ENCODE assay signal across 22 cellular contexts in genomic region chr13:110643324-110643723, GRCh38.
"Had no signal": no experiment of that assay in that cellular context is flagged by ENCODE, and none has a peak within 500 bp of the region (broad histone marks: within the 10 kb centered on the region; RNA-seq: fewer than 3 reads in every experiment).

No MANE protein-coding gene starts in this region.

- DNase-seq: activated B cell treated with CpG ODN at 0.5 μM for 24 hours; activated CD4-positive, alpha-beta T cell treated with anti-CD3 and anti-CD28 coated beads for 48 hours; activated CD8-positive, alpha-beta memory T cell treated with anti-CD3 and anti-CD28 coated beads for 24 hours; activated naive CD4-positive, alpha-beta T cell treated with anti-CD3 and anti-CD28 coated beads, Interleukin-2, amount 10 ng/mL, durations not matched to agents 7 days and 5 days; activated T-cell treated with anti-CD3 and anti-CD28 coated beads for 4 hours; caudate nucleus; colonic mucosa; effector CD4-positive, alpha-beta T cell; esophagus squamous epithelium; hippocampal formation; kidney; left ventricle myocardium inferior; naive thymus-derived CD8-positive, alpha-beta T cell; retina; stimulated activated CD4-positive, alpha-beta T cell treated with anti-CD3 and anti-CD28 coated beads, Interleukin-4, amount 100 ng/mL, for 24 hours; upper lobe of right lung had no signal

- H3K36me3 ChIP-seq: colonic mucosa had no signal

- H3K27ac Mint-ChIP-seq: activated B cell treated with CpG ODN at 0.5 μM for 24 hours; activated naive CD4-positive, alpha-beta T cell treated with anti-CD3 and anti-CD28 coated beads, Interleukin-2, amount 10 ng/mL, durations not matched to agents 7 days and 5 days; memory B cell; stimulated activated naive CD8-positive, alpha-beta T cell treated with anti-CD3 and anti-CD28 coated beads, Interleukin-15, Interleukin-2, amounts not matched to agents 100 ng/mL and 50 ng/mL, for 24 hours had no signal

- H3K4me1 ChIP-seq: colonic mucosa, upper lobe of right lung had no signal

- ATAC-seq: naive thymus-derived CD8-positive, alpha-beta T cell; upper lobe of right lung had no signal

- H3K27me3 Mint-ChIP-seq: activated B cell treated with CpG ODN at 0.5 μM for 24 hours; activated naive CD4-positive, alpha-beta T cell treated with anti-CD3 and anti-CD28 coated beads, Interleukin-2, amount 10 ng/mL, durations not matched to agents 7 days and 5 days; memory B cell; naive thymus-derived CD8-positive, alpha-beta T cell; stimulated activated naive CD8-positive, alpha-beta T cell treated with anti-CD3 and anti-CD28 coated beads, Interleukin-15, Interleukin-2, amounts not matched to agents 100 ng/mL and 50 ng/mL, for 24 hours had no signal

- H3K27me3 ChIP-seq: adrenal gland, colonic mucosa, esophagus squamous epithelium, neutrophil, upper lobe of right lung had no signal

- H3K4me3 Mint-ChIP-seq: activated B cell treated with CpG ODN at 0.5 μM for 24 hours; activated naive CD4-positive, alpha-beta T cell treated with anti-CD3 and anti-CD28 coated beads, Interleukin-2, amount 10 ng/mL, durations not matched to agents 7 days and 5 days; memory B cell; naive thymus-derived CD8-positive, alpha-beta T cell; stimulated activated naive CD8-positive, alpha-beta T cell treated with anti-CD3 and anti-CD28 coated beads, Interleukin-15, Interleukin-2, amounts not matched to agents 100 ng/mL and 50 ng/mL, for 24 hours had no signal

- H3K4me3 ChIP-seq: adrenal gland, colonic mucosa, esophagus squamous epithelium, left ventricle myocardium inferior, skin epidermis, thoracic aorta, upper lobe of right lung had no signal

- H3K9me3 ChIP-seq: adrenal gland, colonic mucosa, esophagus squamous epithelium, left ventricle myocardium inferior, neutrophil, thoracic aorta, upper lobe of right lung had no signal

- H3K27ac ChIP-seq: adrenal gland, colonic mucosa, esophagus squamous epithelium, left ventricle myocardium inferior, neutrophil, skin epidermis, thoracic aorta, upper lobe of right lung had no signal

- H3K9me3 Mint-ChIP-seq: activated B cell treated with CpG ODN at 0.5 μM for 24 hours; activated naive CD4-positive, alpha-beta T cell treated with anti-CD3 and anti-CD28 coated beads, Interleukin-2, amount 10 ng/mL, durations not matched to agents 7 days and 5 days; memory B cell; naive thymus-derived CD8-positive, alpha-beta T cell; stimulated activated naive CD8-positive, alpha-beta T cell treated with anti-CD3 and anti-CD28 coated beads, Interleukin-15, Interleukin-2, amounts not matched to agents 100 ng/mL and 50 ng/mL, for 24 hours had no signal
